Comparison of ENCODE assay signal across 26 cellular contexts in the genomic region with DNA sequence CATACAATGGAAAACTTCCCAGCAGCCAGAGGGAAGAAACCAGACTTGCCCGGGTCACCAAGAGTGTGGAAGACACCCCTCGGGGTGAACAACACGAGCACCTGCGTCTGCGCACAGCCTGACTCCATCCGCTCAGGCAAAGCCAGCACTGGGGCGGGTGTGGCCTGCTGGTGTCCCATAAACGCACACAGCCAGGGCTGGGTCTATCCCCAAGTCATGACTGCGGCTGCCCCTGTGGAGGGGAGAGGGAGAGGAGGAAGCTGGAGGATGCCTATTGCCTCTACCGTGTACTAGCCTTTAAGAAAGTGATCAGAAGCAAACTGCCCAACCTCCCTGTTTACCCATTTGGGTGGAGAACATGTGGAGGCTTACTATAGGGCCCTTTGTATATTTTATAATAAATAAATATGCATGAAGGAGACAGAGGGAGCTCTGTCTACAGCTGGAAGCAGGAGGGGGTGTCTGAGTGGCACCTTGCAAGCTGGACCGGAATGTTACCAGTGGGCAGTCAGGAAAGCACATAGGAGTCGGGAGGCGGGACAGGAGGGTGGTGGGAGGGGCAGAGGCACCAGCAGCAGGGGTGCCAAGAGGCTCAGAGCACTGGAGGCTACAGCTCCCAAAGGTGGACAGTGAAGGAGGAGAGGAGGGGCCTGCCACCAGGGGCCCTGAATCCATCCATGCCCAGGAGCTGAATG.
"Had no signal": no experiment of that assay in that cellular context is flagged by ENCODE, and none has a peak within 500 bp of the region (broad histone marks: within the 10 kb centered on the region; RNA-seq: fewer than 3 reads in every experiment).

No MANE protein-coding gene starts in this region.

- H3K9me3 ChIP-seq: esophagus muscularis mucosa, spleen, testis, transverse colon had no signal

- H3K4me1 Mint-ChIP-seq: activated naive CD4-positive, alpha-beta T cell treated with anti-CD3 and anti-CD28 coated beads, Interleukin-2, amount 10 ng/mL, durations not matched to agents 7 days and 5 days; naive B cell had no signal

- FAIRE-seq: islet of Langerhans, TTC549 had no signal

- ATAC-seq: activated CD4-positive, CD25-positive, alpha-beta regulatory T cell treated with anti-CD3 and anti-CD28 coated beads, Interleukin-2, amount 50 U/mL, for 24 hours; stimulated activated naive CD8-positive, alpha-beta T cell treated with anti-CD3 and anti-CD28 coated beads, Interleukin-15, Interleukin-2, amounts not matched to agents 100 U/mL and 50 U/mL, for 24 hours had no signal

- H3K36me3 ChIP-seq: esophagus muscularis mucosa, spleen, transverse colon had no signal

- DNase-seq: activated CD4-positive, alpha-beta T cell treated with anti-CD3 and anti-CD28 coated beads for 48 hours; activated CD4-positive, alpha-beta T cell treated with anti-CD3 and anti-CD28 coated beads, Interleukin-2, amount 50 U/mL, for 48 hours; activated CD8-positive, alpha-beta memory T cell treated with anti-CD3 and anti-CD28 coated beads for 24 hours; activated gamma-delta T cell; activated naive CD4-positive, alpha-beta T cell treated with anti-CD3 and anti-CD28 coated beads, Interleukin-2, amount 10 ng/mL, durations not matched to agents 7 days and 5 days; activated naive CD8-positive, alpha-beta T cell treated with anti-CD3 and anti-CD28 coated beads, Interleukin-2, amount 10 ng/mL, durations not matched to agents 7 days and 5 days; activated T-cell treated with anti-CD3 and anti-CD28 coated beads, Interleukin-2, amount 50 U/mL, for 1 hour; central memory CD4-positive, alpha-beta T cell; foreskin melanocyte; naive B cell; nephron progenitor cell; occipital lobe; spleen; stimulated activated CD4-positive, alpha-beta T cell treated with anti-CD3 and anti-CD28 coated beads, Interleukin-4, amount 100 ng/mL, for 1 hour; stimulated activated naive CD8-positive, alpha-beta T cell treated with anti-CD3 and anti-CD28 coated beads, Interleukin-15, Interleukin-2, amounts not matched to agents 100 U/mL and 50 U/mL, for 24 hours; T-helper 9 cell; testis; transverse colon had no signal

- H3K4me1 ChIP-seq: transverse colon had no signal

- H3K27me3 ChIP-seq: esophagus muscularis mucosa, testis, transverse colon had no signal

- H3K27me3 Mint-ChIP-seq: activated naive CD8-positive, alpha-beta T cell treated with anti-CD3 and anti-CD28 coated beads, Interleukin-2, amount 10 ng/mL, durations not matched to agents 7 days and 5 days; dendritic cell treated with granulocyte-macrophage colony-stimulating factor and Interleukin-4, amounts not matched to agents 40 ng/mL and 50 ng/mL, for 4 days; naive B cell had no signal

- H3K27ac ChIP-seq: esophagus muscularis mucosa, spleen, transverse colon, VCaP had no signal

- H3K9me3 Mint-ChIP-seq: activated naive CD4-positive, alpha-beta T cell treated with anti-CD3 and anti-CD28 coated beads, Interleukin-2, amount 10 ng/mL, durations not matched to agents 7 days and 5 days; activated naive CD8-positive, alpha-beta T cell treated with anti-CD3 and anti-CD28 coated beads, Interleukin-2, amount 10 ng/mL, durations not matched to agents 7 days and 5 days; dendritic cell treated with granulocyte-macrophage colony-stimulating factor and Interleukin-4, amounts not matched to agents 40 ng/mL and 50 ng/mL, for 4 days; mesothelial cell of epicardium; T-helper 1 cell treated with Interleukin-12 subunit alpha and Interleukin-12 subunit beta and Interleukin-4 antibody, amounts not matched to agents 30 μg/mL and 1 μg/mL, for 36 hours had no signal

- H3K4me3 Mint-ChIP-seq: activated naive CD4-positive, alpha-beta T cell treated with anti-CD3 and anti-CD28 coated beads, Interleukin-2, amount 10 ng/mL, durations not matched to agents 7 days and 5 days; activated naive CD8-positive, alpha-beta T cell treated with anti-CD3 and anti-CD28 coated beads, Interleukin-2, amount 10 ng/mL, durations not matched to agents 7 days and 5 days; dendritic cell treated with granulocyte-macrophage colony-stimulating factor and Interleukin-4, amounts not matched to agents 40 ng/mL and 50 ng/mL, for 4 days; mesothelial cell of epicardium; naive B cell; nephron progenitor cell; T-helper 1 cell treated with Interleukin-12 subunit alpha and Interleukin-12 subunit beta and Interleukin-4 antibody, amounts not matched to agents 30 μg/mL and 1 μg/mL, for 36 hours had no signal

- H3K4me3 ChIP-seq: esophagus muscularis mucosa, spleen, testis, transverse colon had no signal

- H3K36me3 Mint-ChIP-seq: activated naive CD4-positive, alpha-beta T cell treated with anti-CD3 and anti-CD28 coated beads, Interleukin-2, amount 10 ng/mL, durations not matched to agents 7 days and 5 days; activated naive CD8-positive, alpha-beta T cell treated with anti-CD3 and anti-CD28 coated beads, Interleukin-2, amount 10 ng/mL, durations not matched to agents 7 days and 5 days; mesothelial cell of epicardium; naive B cell had no signal

- H3K27ac Mint-ChIP-seq: activated naive CD4-positive, alpha-beta T cell treated with anti-CD3 and anti-CD28 coated beads, Interleukin-2, amount 10 ng/mL, durations not matched to agents 7 days and 5 days; activated naive CD8-positive, alpha-beta T cell treated with anti-CD3 and anti-CD28 coated beads, Interleukin-2, amount 10 ng/mL, durations not matched to agents 7 days and 5 days; dendritic cell treated with granulocyte-macrophage colony-stimulating factor and Interleukin-4, amounts not matched to agents 40 ng/mL and 50 ng/mL, for 4 days; mesothelial cell of epicardium; naive B cell; T-helper 1 cell treated with Interleukin-12 subunit alpha and Interleukin-12 subunit beta and Interleukin-4 antibody, amounts not matched to agents 30 μg/mL and 1 μg/mL, for 36 hours had no signal
